In genomic region chr20:57475388-57476072, GRCh38 we compare ENCODE assay signal across 19 cellular contexts. TPM values are rescaled to one million over a fixed set of nuclear protein-coding genes. Genes with fewer than 3 reads are reported as not detected.
DNase-seq lines count a peak whose midpoint lies in the region; ATAC-seq, FAIRE-seq and TF ChIP-seq lines count a peak whose summit lies in the region.
"Had no signal": no experiment of that assay in that cellular context is flagged by ENCODE, and none has a peak within 500 bp of the region (broad histone marks: within the 10 kb centered on the region; RNA-seq: fewer than 3 reads in every experiment).

No MANE protein-coding gene starts in this region.

- no peaks in the 10 kb centered on the region for H3K36me3 ChIP-seq in SJSA1
- H3K36me3 ChIP-seq: heart right ventricle had no signal

- intact Hi-C loops in lower leg skin (cut with DNase I; ENCODE audit: low total_unique reads), result no loop called here

- H3K4me3 Mint-ChIP-seq in naive B cell, result peak overlapping the region; percentile 72 to 94 (median 88)
- H3K4me3 Mint-ChIP-seq in activated CD4-positive, alpha-beta T cell treated with anti-CD3 and anti-CD28 coated beads, Interleukin-2, amount 10 ng/mL, durations not matched to agents 7 days and 5 days, result no peak overlapping the region
- H3K4me3 Mint-ChIP-seq: activated CD8-positive, alpha-beta T cell treated with anti-CD3 and anti-CD28 coated beads for 36 hours; activated naive CD4-positive, alpha-beta T cell treated with anti-CD3 and anti-CD28 coated beads for 36 hours; natural killer cell treated with Interleukin-12 subunit alpha and Interleukin-12 subunit beta and Interleukin-15 and Interleukin-18, amount 100 ng/mL, for 72 hours had no signal

- no peak overlapping the region for H3K4me3 ChIP-seq in SJSA1
- no peak overlapping the region for H3K4me3 ChIP-seq in lower leg skin (ENCODE audit: low read depth, poor library complexity, severe bottlenecking)
- H3K4me3 ChIP-seq: heart right ventricle had no signal

- TF ChIP-seq POLR2A in H54 (IDR thresholded peaks at IDR 0.05; ENCODE audit: low read depth, low read length) (no peak), lower leg skin (IDR thresholded peaks at IDR 0.05) (no peak)

- TF ChIP-seq CTCF in lower leg skin (IDR thresholded peaks at IDR 0.05), result no peak

- peaks cover 0 to 2% (median 0%) of the 10 kb centered on the region in 7 donors for H3K9me3 Mint-ChIP-seq in naive B cell
- H3K9me3 Mint-ChIP-seq in activated CD4-positive, alpha-beta T cell treated with anti-CD3 and anti-CD28 coated beads, Interleukin-2, amount 10 ng/mL, durations not matched to agents 7 days and 5 days, result no peaks in the 10 kb centered on the region
- H3K9me3 Mint-ChIP-seq: activated CD8-positive, alpha-beta T cell treated with anti-CD3 and anti-CD28 coated beads for 36 hours; activated naive CD4-positive, alpha-beta T cell treated with anti-CD3 and anti-CD28 coated beads for 36 hours; natural killer cell treated with Interleukin-12 subunit alpha and Interleukin-12 subunit beta and Interleukin-15 and Interleukin-18, amount 100 ng/mL, for 72 hours had no signal

- DNase-seq in SJSA1 (ENCODE audit: low read depth in 1 of 2, low spot score in 2 of 2), result peak; percentile 76 to 81
- no peak for DNase-seq in naive B cell
- DNase-seq in H54 (ENCODE audit: insufficient read length, low spot score), result no peak
- DNase-seq in activated CD4-positive, alpha-beta T cell treated with anti-CD3 and anti-CD28 coated beads, Interleukin-2, amount 10 ng/mL, durations not matched to agents 7 days and 5 days, result no peak
- DNase-seq in lower leg skin (ENCODE audit: low spot score in 2 of 2), result no peak
- no peak for DNase-seq in A172 (ENCODE audit: low spot score)
- DNase-seq: activated CD8-positive, alpha-beta T cell treated with anti-CD3 and anti-CD28 coated beads for 36 hours; activated naive CD4-positive, alpha-beta T cell treated with anti-CD3 and anti-CD28 coated beads for 36 hours; caudate nucleus; heart right ventricle; left colon; NCI-H1694 treated with DMSO at 0.1 percent for 48 hours; NCI-H69; SHP77 treated with DMSO at 0.1 percent for 48 hours; T1000 had no signal

- 72 to 78% methylated on average over 8 of the region's 8 CpGs for WGBS in lower leg skin, 2 donors

- no peaks in the 10 kb centered on the region for H3K9me3 ChIP-seq in SJSA1 (replicated peaks)
- H3K9me3 ChIP-seq: heart right ventricle had no signal

- ATAC-seq in GM18502 (IDR thresholded peaks at IDR 0.05; ENCODE audit: poor library complexity, unreplicated experiment) (peak; percentile 25), HG02798 (IDR thresholded peaks at IDR 0.05; ENCODE audit: poor library complexity, unreplicated experiment) (peak; percentile 1), naive B cell (ENCODE audit: low read depth in 2 of 2) (no peak)
- ATAC-seq: activated CD8-positive, alpha-beta T cell treated with anti-CD3 and anti-CD28 coated beads for 36 hours; left colon; natural killer cell treated with Interleukin-12 subunit alpha and Interleukin-12 subunit beta and Interleukin-15 and Interleukin-18, amount 100 ng/mL, for 72 hours had no signal

- H3K27me3 ChIP-seq in SJSA1 (replicated peaks), result no peaks in the 10 kb centered on the region

- peak overlapping the region; percentile 48 for H3K27ac ChIP-seq in SJSA1
- H3K27ac ChIP-seq: C4-2B had no signal

- no peaks in the 10 kb centered on the region for H3K36me3 Mint-ChIP-seq in naive B cell
- no peaks in the 10 kb centered on the region for H3K36me3 Mint-ChIP-seq in activated CD4-positive, alpha-beta T cell treated with anti-CD3 and anti-CD28 coated beads, Interleukin-2, amount 10 ng/mL, durations not matched to agents 7 days and 5 days (ENCODE audit: low read depth)
- H3K36me3 Mint-ChIP-seq: natural killer cell treated with Interleukin-12 subunit alpha and Interleukin-12 subunit beta and Interleukin-15 and Interleukin-18, amount 100 ng/mL, for 72 hours had no signal

- POLR2A ChIA-PET in activated CD4-positive, alpha-beta T cell treated with anti-CD3 and anti-CD28 coated beads, Interleukin-2, amount 10 ng/mL, durations not matched to agents 7 days and 5 days (lab: Charles Lee), result no interaction called here

- FAIRE-seq in H54 (lab: Jason Lieb, UNC), result no peak

- H3K4me1 ChIP-seq in SJSA1 (replicated peaks), result peaks cover 22% of the 10 kb centered on the region

- peak overlapping the region; percentile 79 to 98 (median 94) for H3K27ac Mint-ChIP-seq in naive B cell
- H3K27ac Mint-ChIP-seq in activated CD4-positive, alpha-beta T cell treated with anti-CD3 and anti-CD28 coated beads, Interleukin-2, amount 10 ng/mL, durations not matched to agents 7 days and 5 days, result no peak overlapping the region
- H3K27ac Mint-ChIP-seq: activated CD8-positive, alpha-beta T cell treated with anti-CD3 and anti-CD28 coated beads for 36 hours; activated naive CD4-positive, alpha-beta T cell treated with anti-CD3 and anti-CD28 coated beads for 36 hours had no signal

- no peaks in the 10 kb centered on the region for H3K27me3 Mint-ChIP-seq in naive B cell
- H3K27me3 Mint-ChIP-seq in activated CD4-positive, alpha-beta T cell treated with anti-CD3 and anti-CD28 coated beads, Interleukin-2, amount 10 ng/mL, durations not matched to agents 7 days and 5 days, result peaks cover 8% of the 10 kb centered on the region
- H3K27me3 Mint-ChIP-seq: activated CD8-positive, alpha-beta T cell treated with anti-CD3 and anti-CD28 coated beads for 36 hours had no signal

- CTCF ChIA-PET in activated CD4-positive, alpha-beta T cell treated with anti-CD3 and anti-CD28 coated beads, Interleukin-2, amount 10 ng/mL, durations not matched to agents 7 days and 5 days (lab: Charles Lee), result no interaction called here

- H3K4me1 Mint-ChIP-seq in naive B cell, result peaks cover 56 to 92% (median 86%) of the 10 kb centered on the region in 3 donors
- H3K4me1 Mint-ChIP-seq in activated CD4-positive, alpha-beta T cell treated with anti-CD3 and anti-CD28 coated beads, Interleukin-2, amount 10 ng/mL, durations not matched to agents 7 days and 5 days, result peaks cover 26% of the 10 kb centered on the region

RNA-seq across cellular contexts. Expression of gene CTCFL, which starts 49.4 kb away (rescaled TPM):
- not detected in 2 replicates for total RNA-seq in SJSA1 (2014; rRNA removed; shearing (Covaris generic))
- not detected for polyA plus RNA-seq in naive B cell (ENCODE audit: low read depth in 6 of 6)
- total RNA-seq in activated CD4-positive, alpha-beta T cell treated with anti-CD3 and anti-CD28 coated beads, Interleukin-2, amount 10 ng/mL, durations not matched to agents 7 days and 5 days, result not detected
- not detected for total RNA-seq in lower leg skin
- not detected in 2 replicates for total RNA-seq in A172 (2014; rRNA removed; shearing (Covaris generic))
- total RNA-seq: activated CD8-positive, alpha-beta T cell treated with anti-CD3 and anti-CD28 coated beads for 36 hours; activated naive CD4-positive, alpha-beta T cell treated with anti-CD3 and anti-CD28 coated beads for 36 hours; heart right ventricle; left colon; natural killer cell treated with Interleukin-12 subunit alpha and Interleukin-12 subunit beta and Interleukin-15 and Interleukin-18, amount 100 ng/mL, for 72 hours had no signal
- polyA plus RNA-seq: heart right ventricle had no signal

Comparison
In these comparisons a context has a peak if more than half of its experiments do, and no peak if none do; other contexts are left out.
1. ATAC-seq: peak in GM18502 (single experiment) and HG02798 (single experiment); none in naive B cell (0 of 2).
2. DNase-seq: peak in SJSA1 (2 of 2); none in naive B cell (single experiment), H54 (single experiment), activated CD4-positive, alpha-beta T cell treated with anti-CD3 and anti-CD28 coated beads, Interleukin-2, amount 10 ng/mL, durations not matched to agents 7 days and 5 days (single experiment), lower leg skin (0 of 2) and A172 (single experiment).